8 cellular contexts compared by ENCODE assay signal in the genomic region with DNA sequence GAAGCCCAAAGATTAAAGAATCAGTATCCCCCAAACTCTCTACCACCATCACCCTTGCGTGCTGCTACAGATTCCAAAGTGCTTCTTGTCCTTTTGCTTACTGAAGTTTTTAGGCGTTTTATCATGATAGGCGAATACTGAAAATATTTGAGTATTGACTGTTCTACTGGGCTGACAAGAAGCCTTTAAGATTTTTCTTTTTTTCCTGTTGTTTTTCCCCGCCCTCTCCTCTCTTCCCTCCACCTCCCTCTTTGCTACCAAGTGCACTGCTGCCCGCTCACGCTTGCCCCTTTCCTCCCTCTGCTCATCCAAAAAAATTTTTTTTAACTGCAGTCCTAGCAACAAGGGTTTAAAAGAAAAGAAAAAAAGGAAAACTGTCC. TPM values are rescaled to one million over a fixed set of nuclear protein-coding genes. Genes with fewer than 3 reads are reported as not detected.
A peak's percentile ranks its signal among the peaks of the same experiment; 100 is the strongest.
DNase-seq lines count a peak whose midpoint lies in the region; FAIRE-seq and TF ChIP-seq lines count a peak whose summit lies in the region.

No MANE protein-coding gene starts in this region.

- H3K27ac Mint-ChIP-seq in endothelial cell (ENCODE audit: unreplicated experiment) (peak overlapping the region; percentile 93), neural progenitor cell (peak overlapping the region; percentile 97)

- H3K4me3 ChIP-seq in OCI-LY7 (ENCODE audit: low read depth, low read length, poor library complexity, severe bottlenecking): peak overlapping the region; percentile 91
- peak overlapping the region; percentile 96 for H3K4me3 ChIP-seq in neural progenitor cell

- peak overlapping the region; percentile 74 for H3K27ac ChIP-seq in OCI-LY7 (ENCODE audit: low read depth, low read length, poor library complexity, severe bottlenecking)
- peak overlapping the region; percentile 6 for H3K27ac ChIP-seq in neural progenitor cell

- H4K20me1 ChIP-seq in OCI-LY7 (ENCODE audit: insufficient read depth, low read length): peaks cover 20% of the 10 kb centered on the region
- H4K20me1 ChIP-seq in neural progenitor cell (ENCODE audit: low read depth): no peaks in the 10 kb centered on the region

- H3K9me3 Mint-ChIP-seq in endothelial cell (ENCODE audit: unreplicated experiment) (no peaks in the 10 kb centered on the region), neural progenitor cell (peaks cover under 1% of the 10 kb centered on the region)

- intact Hi-C loops in OCI-LY7 (cut with micrococcal nuclease; ENCODE audit: unreplicated experiment): loop anchor here (1.0 kb wide), 1 partner anchor 39 kb away; the partner anchor contains the start of gene NEU3

- in situ Hi-C loops in GM13976 (cut with MboI; ENCODE audit: low sequenced_read_pairs, unreplicated experiment): loop anchor here (10.0 to 25.0 kb wide), 2 partner anchors 65 to 263 kb away; no protein-coding TSS in a partner anchor

- H3K9ac ChIP-seq in neural progenitor cell: peak overlapping the region; percentile 91

- H3K9me3 ChIP-seq in OCI-LY7 (ENCODE audit: low read length) (no peaks in the 10 kb centered on the region), neural progenitor cell (ENCODE audit: low read depth) (no peaks in the 10 kb centered on the region)

- TF ChIP-seq POLR2A in GM12891 (IDR thresholded peaks at IDR 0.05; ENCODE audit: low read depth, low read length): no peak

- H3K27me3 ChIP-seq in neural progenitor cell: no peaks in the 10 kb centered on the region

- H3K36me3 ChIP-seq in OCI-LY7 (ENCODE audit: insufficient read depth, low read length) (peaks cover 52% of the 10 kb centered on the region), neural progenitor cell (no peaks in the 10 kb centered on the region)

- H3K4me2 ChIP-seq in OCI-LY7 (ENCODE audit: low read length): peak overlapping the region; percentile 86
- peak overlapping the region; percentile 98 for H3K4me2 ChIP-seq in neural progenitor cell

- H3K79me2 ChIP-seq in OCI-LY7 (ENCODE audit: insufficient read depth, low read depth, low read length) (peaks cover 72% of the 10 kb centered on the region), neural progenitor cell (ENCODE audit: low read depth) (peaks cover 61% of the 10 kb centered on the region)

- H3F3A ChIP-seq in neural progenitor cell (ENCODE audit: low read depth): no peaks in the 10 kb centered on the region

- no TSS peak for BruUV-seq in OCI-LY7 (replicated peaks; lab: Mats Ljungman, UMichigan)

- CTCF ChIA-PET in OCI-LY7 (lab: Charles Lee; ENCODE audit: unreplicated experiment): no interaction called here

- H3K4me3 Mint-ChIP-seq in endothelial cell (ENCODE audit: unreplicated experiment): peak overlapping the region; percentile 99
- peak overlapping the region; percentile 98 for H3K4me3 Mint-ChIP-seq in neural progenitor cell

- H2AFZ ChIP-seq in OCI-LY7 (ENCODE audit: low read length) (peak overlapping the region; percentile 11; the same call in 1 of the 2 replicates), neural progenitor cell (replicated peaks) (peak overlapping the region; percentile 66)

- H3K36me3 Mint-ChIP-seq in endothelial cell (ENCODE audit: low read depth, unreplicated experiment): no peaks in the 10 kb centered on the region
- peaks cover 18% of the 10 kb centered on the region for H3K36me3 Mint-ChIP-seq in neural progenitor cell

- H3K4me1 Mint-ChIP-seq in endothelial cell (ENCODE audit: unreplicated experiment): peaks cover 25% of the 10 kb centered on the region
- H3K4me1 Mint-ChIP-seq in neural progenitor cell: peaks cover 19% of the 10 kb centered on the region

- TF ChIP-seq CTCF in OCI-LY7 (conservative IDR thresholded peaks at IDR 0.05; ENCODE audit: low read length) (no peak), endothelial cell (IDR thresholded peaks at IDR 0.05; ENCODE audit: unreplicated experiment) (no peak), neural progenitor cell (IDR thresholded peaks at IDR 0.05) (no peak), GM13976 (IDR thresholded peaks at IDR 0.05; ENCODE audit: borderline replicate concordance, control extremely low read depth, extremely low read depth, insufficient read depth, missing control alignments) (no peak)

- peak; percentile 31 for DNase-seq in EL
- peak; percentile 9 for DNase-seq in OCI-LY7 (ENCODE audit: low spot score)
- DNase-seq in endothelial cell (ENCODE audit: low spot score): no peak
- no peak for DNase-seq in neural progenitor cell (ENCODE audit: low spot score)
- DNase-seq in GM13976 (ENCODE audit: low spot score): no peak
- no peak for DNase-seq in GM12891 (ENCODE audit: insufficient read length, low spot score)
- no peak for DNase-seq in GOT3 (lab: John Stamatoyannopoulos, UW)
- DNase-seq in NOMO-1 treated with DMSO at 0.1 percent for 48 hours (lab: John Stamatoyannopoulos, UW; ENCODE audit: unreplicated experiment): no peak

- POLR2A ChIA-PET in OCI-LY7 (lab: Charles Lee): interaction anchor here (1.5 to 3.5 kb wide), 2 partner anchors 14 to 39 kb away, joined by 3 to 15 read pairs; partner anchors contain the start of gene NEU3

- H3K27me3 Mint-ChIP-seq in endothelial cell (ENCODE audit: unreplicated experiment) (peaks cover 1% of the 10 kb centered on the region), neural progenitor cell (ENCODE audit: insufficient read depth, low read depth) (peaks cover 4% of the 10 kb centered on the region)

- H3K4me1 ChIP-seq in OCI-LY7 (ENCODE audit: insufficient read depth, low read length, poor library complexity, severe bottlenecking): peaks cover 44% of the 10 kb centered on the region
- peaks cover 5% of the 10 kb centered on the region for H3K4me1 ChIP-seq in neural progenitor cell

- H3K9me2 ChIP-seq in OCI-LY7 (ENCODE audit: insufficient read depth, low read length): no peaks in the 10 kb centered on the region

- no peak for FAIRE-seq in GM12891 (lab: Jason Lieb, UNC)

TF ChIP-seq in GM12891, 5 proteins besides CTCF, POLR2A, EP300 and RAD21:
- TF ChIP-seq PAX5 (IDR thresholded peaks at IDR 0.05; ENCODE audit: insufficient read depth, low read length, severe bottlenecking) (no peak), POLR2AphosphoS5 (IDR thresholded peaks at IDR 0.05; ENCODE audit: low read depth, low read length) (no peak), POU2F2 (IDR thresholded peaks at IDR 0.05; ENCODE audit: low read depth, low read length) (no peak), TAF1 (IDR thresholded peaks at IDR 0.05; ENCODE audit: low read depth, low read length) (no peak), SPI1 (IDR thresholded peaks at IDR 0.05; ENCODE audit: low read depth, low read length) (no peak)

RNA-seq across cellular contexts. Expression of gene SPCS2, which starts 0.7 kb away (rescaled TPM):
- total RNA-seq in OCI-LY7 (2014; rRNA removed; shearing (Covaris generic)): 38.3 and 39.6 TPM in 2 replicates
- total RNA-seq in OCI-LY7 (2022) (168 and 212 TPM in 2 replicates), endothelial cell (ENCODE audit: unreplicated experiment) (130 TPM), neural progenitor cell (ENCODE audit: low replicate concordance) (66.9 and 100 TPM in 2 replicates)
- polyA plus RNA-seq in GM12891 (2012; ENCODE audit: low read depth, missing spikeins): 71.4 TPM

RNA-seq across cellular contexts. Expression of gene XRRA1, which starts 0.8 kb away (rescaled TPM):
- 19.0 and 20.3 TPM in 2 replicates for total RNA-seq in OCI-LY7 (2014; rRNA removed; shearing (Covaris generic))
- 29.1 and 29.2 TPM in 2 replicates for total RNA-seq in OCI-LY7 (2022)
- 8.0 TPM for total RNA-seq in endothelial cell (ENCODE audit: unreplicated experiment)
- total RNA-seq in neural progenitor cell (ENCODE audit: low replicate concordance): 3.9 and 9.7 TPM in 2 replicates
- 3.3 TPM for polyA plus RNA-seq in GM12891 (2012; ENCODE audit: low read depth, missing spikeins)

RNA-seq across cellular contexts. Expression of gene NEU3, which starts 39.0 kb away (rescaled TPM):
- total RNA-seq in OCI-LY7 (2014; rRNA removed; shearing (Covaris generic)): 49.4 and 56.3 TPM in 2 replicates
- total RNA-seq in OCI-LY7 (2022) (42.6 and 44.8 TPM in 2 replicates), endothelial cell (ENCODE audit: unreplicated experiment) (11.8 TPM), neural progenitor cell (ENCODE audit: low replicate concordance) (12.4 and 17.9 TPM in 2 replicates)
- 6.0 TPM for polyA plus RNA-seq in GM12891 (2012; ENCODE audit: low read depth, missing spikeins)

Comparison
In these comparisons a context has a peak if more than half of its experiments do, and no peak if none do; other contexts are left out.
1. DNase-seq: peak in EL (single experiment) and OCI-LY7 (single experiment); none in endothelial cell (single experiment), neural progenitor cell (single experiment), GM13976 (single experiment), GM12891 (single experiment), GOT3 (single experiment) and NOMO-1 treated with DMSO at 0.1 percent for 48 hours (single experiment).